8 cellular contexts compared by ENCODE assay signal in genomic region chr11:128472128-128473110, GRCh38.
DNase-seq lines count a peak whose midpoint lies in the region; ATAC-seq and TF ChIP-seq lines count a peak whose summit lies in the region.

No MANE protein-coding gene starts in this region.

- TF ChIP-seq CTCF in lung (IDR thresholded peaks at IDR 0.05; ENCODE audit: control extremely low read depth, extremely low read depth) (no peak), BE2C (IDR thresholded peaks at IDR 0.05; ENCODE audit: low read depth, low read length) (no peak)

- no peaks in the 10 kb centered on the region for H3K27me3 ChIP-seq in lung (ENCODE audit: control insufficient read depth, insufficient read depth)
- no peaks in the 10 kb centered on the region for H3K27me3 ChIP-seq in BE2C

- H3K4me1 Mint-ChIP-seq in activated T-cell treated with anti-CD3 and anti-CD28 coated beads, Interleukin-2, amount 50 U/mL, for 24 hours (ENCODE audit: low read depth) = peaks cover 97% of the 10 kb centered on the region

- ATAC-seq in HG03280 (IDR thresholded peaks at IDR 0.05; ENCODE audit: unreplicated experiment) (peak; percentile 41), lung (ENCODE audit: insufficient read depth, low FRiP score) (no peak)

- DNase-seq in A172 (ENCODE audit: low spot score) (peak; percentile 60), GM19240 (ENCODE audit: insufficient read length, low spot score) (peak; percentile 41), lung (ENCODE audit: low spot score) (no peak), AG08396 (ENCODE audit: low spot score) (no peak), BE2C (no peak), NCI-H1417 treated with DMSO at 0.1 percent for 48 hours (lab: John Stamatoyannopoulos, UW) (no peak)
- DNase-seq in activated T-cell treated with anti-CD3 and anti-CD28 coated beads, Interleukin-2, amount 50 U/mL, for 24 hours = peak; percentile 78

- H3K27me3 Mint-ChIP-seq in activated T-cell treated with anti-CD3 and anti-CD28 coated beads, Interleukin-2, amount 50 U/mL, for 24 hours = no peaks in the 10 kb centered on the region

- no peak overlapping the region for H3K4me3 ChIP-seq in lung
- H3K4me3 ChIP-seq in BE2C (ENCODE audit: low read depth, low read length) = no peak overlapping the region

- H3K36me3 ChIP-seq in lung (ENCODE audit: control insufficient read depth in 2 of 2, insufficient read depth in 2 of 2, low read length in 2 of 2) = peaks cover 6 to 14% of the 10 kb centered on the region in 2 donors
- H3K36me3 ChIP-seq in BE2C = no peaks in the 10 kb centered on the region

- peaks cover 100% of the 10 kb centered on the region for H3K36me3 Mint-ChIP-seq in activated T-cell treated with anti-CD3 and anti-CD28 coated beads, Interleukin-2, amount 50 U/mL, for 24 hours (ENCODE audit: low read depth)

- peak overlapping the region; percentile 1 to 27 for H3K27ac ChIP-seq in lung (ENCODE audit: low read depth in 1 of 2, low read length in 1 of 2)

- peaks cover 31 to 53% of the 10 kb centered on the region in 2 donors for H3K4me1 ChIP-seq in lung (ENCODE audit: control insufficient read depth in 2 of 2, insufficient read depth in 2 of 2, low read length in 2 of 2)
- H3K4me1 ChIP-seq in BE2C = peaks cover 4% of the 10 kb centered on the region; the same call in 1 of the 2 replicates

- peak overlapping the region; percentile 99 for H3K27ac Mint-ChIP-seq in activated T-cell treated with anti-CD3 and anti-CD28 coated beads, Interleukin-2, amount 50 U/mL, for 24 hours

- peak overlapping the region; percentile 74 for H3K4me3 Mint-ChIP-seq in activated T-cell treated with anti-CD3 and anti-CD28 coated beads, Interleukin-2, amount 50 U/mL, for 24 hours

- 68 to 84% methylated on average over 11 of the region's 11 CpGs for WGBS in lung, 2 donors

- no peaks in the 10 kb centered on the region for H3K9me3 Mint-ChIP-seq in activated T-cell treated with anti-CD3 and anti-CD28 coated beads, Interleukin-2, amount 50 U/mL, for 24 hours

- no peaks in the 10 kb centered on the region for H3K9me3 ChIP-seq in lung (ENCODE audit: control insufficient read depth in 2 of 2, insufficient read depth in 1 of 2, low read length in 1 of 2)
- no peaks in the 10 kb centered on the region for H3K9me3 ChIP-seq in BE2C

Comparison
In these comparisons a context has a peak if more than half of its experiments do, and no peak if none do; other contexts are left out.
1. DNase-seq: peak in A172 (single experiment), GM19240 (single experiment) and activated T-cell treated with anti-CD3 and anti-CD28 coated beads, Interleukin-2, amount 50 U/mL, for 24 hours (single experiment); none in lung (single experiment), AG08396 (single experiment), BE2C (single experiment) and NCI-H1417 treated with DMSO at 0.1 percent for 48 hours (single experiment).